In the genomic region with DNA sequence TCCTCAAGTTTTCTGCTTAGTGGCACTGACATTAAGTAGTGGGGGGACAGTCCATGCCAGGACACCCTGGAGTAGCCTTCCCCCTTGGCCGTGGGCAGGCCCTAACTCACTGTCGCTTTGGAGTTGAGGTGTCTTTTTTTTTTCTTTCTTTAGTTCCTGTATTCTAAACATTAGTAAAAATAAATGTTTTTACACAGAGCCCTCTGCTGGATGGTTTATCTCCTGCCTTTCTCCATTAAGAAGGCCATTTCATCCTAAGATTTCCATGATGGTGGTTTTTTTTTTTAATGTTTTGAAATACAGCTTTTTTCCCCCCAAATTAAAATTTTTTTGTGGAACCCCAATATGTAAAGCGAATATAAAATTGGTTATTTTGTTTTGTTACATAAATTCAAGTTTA, we compare ENCODE assay signal across 1 cellular context.
TF ChIP-seq lines count a peak whose summit lies in the region.

No MANE protein-coding gene starts in this region.

TF ChIP-seq in GM12878, 131 proteins besides CTCF, POLR2A, EP300 and RAD21:
- TF ChIP-seq KDM1A (IDR thresholded peaks at IDR 0.05; ENCODE audit: borderline replicate concordance) = no peak
- no peak for TF ChIP-seq SMAD1 (IDR thresholded peaks at IDR 0.05; ENCODE audit: low read depth, partially characterized antibody)
- TF ChIP-seq, protein P1, sequence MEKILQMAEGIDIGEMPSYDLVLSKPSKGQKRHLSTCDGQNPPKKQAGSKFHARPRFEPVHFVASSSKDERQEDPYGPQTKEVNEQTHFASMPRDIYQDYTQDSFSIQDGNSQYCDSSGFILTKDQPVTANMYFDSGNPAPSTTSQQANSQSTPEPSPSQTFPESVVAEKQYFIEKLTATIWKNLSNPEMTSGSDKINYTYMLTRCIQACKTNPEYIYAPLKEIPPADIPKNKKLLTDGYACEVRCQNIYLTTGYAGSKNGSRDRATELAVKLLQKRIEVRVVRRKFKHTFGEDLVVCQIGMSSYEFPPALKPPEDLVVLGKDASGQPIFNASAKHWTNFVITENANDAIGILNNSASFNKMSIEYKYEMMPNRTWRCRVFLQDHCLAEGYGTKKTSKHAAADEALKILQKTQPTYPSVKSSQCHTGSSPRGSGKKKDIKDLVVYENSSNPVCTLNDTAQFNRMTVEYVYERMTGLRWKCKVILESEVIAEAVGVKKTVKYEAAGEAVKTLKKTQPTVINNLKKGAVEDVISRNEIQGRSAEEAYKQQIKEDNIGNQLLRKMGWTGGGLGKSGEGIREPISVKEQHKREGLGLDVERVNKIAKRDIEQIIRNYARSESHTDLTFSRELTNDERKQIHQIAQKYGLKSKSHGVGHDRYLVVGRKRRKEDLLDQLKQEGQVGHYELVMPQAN (conservative IDR thresholded peaks at IDR 0.05) = no peak
- TF ChIP-seq POLR2AphosphoS5 (IDR thresholded peaks at IDR 0.05; ENCODE audit: low read length) = no peak
- TF ChIP-seq EZH2 (IDR thresholded peaks at IDR 0.05; ENCODE audit: borderline replicate concordance, control insufficient read depth, low read depth, low read length) = no peak
- TF ChIP-seq ZNF24 (IDR thresholded peaks at IDR 0.05) = no peak
